11 cellular contexts compared by ENCODE assay signal in genomic region chr3:37935756-37936666, GRCh38. TPM values are rescaled to one million over a fixed set of nuclear protein-coding genes. Genes with fewer than 3 reads are reported as not detected.
A peak's percentile ranks its signal among the peaks of the same experiment; 100 is the strongest.
DNase-seq lines count a peak whose midpoint lies in the region; ATAC-seq and TF ChIP-seq lines count a peak whose summit lies in the region.
"Had no signal": no experiment of that assay in that cellular context is flagged by ENCODE, and none has a peak within 500 bp of the region (broad histone marks: within the 10 kb centered on the region; RNA-seq: fewer than 3 reads in every experiment).

No MANE protein-coding gene starts in this region.

- intact Hi-C loops in right lobe of liver (cut with DNase I) (no loop called here), upper lobe of right lung (cut with DNase I) (no loop called here)

- H3K27ac ChIP-seq in right lobe of liver (peak overlapping the region; percentile 32 to 35 (median 34)), upper lobe of right lung (peak overlapping the region; percentile 71)

- H3K4me1 ChIP-seq in right lobe of liver: peaks cover 3 to 39% (median 18%) of the 10 kb centered on the region in 4 donors
- H3K4me1 ChIP-seq in upper lobe of right lung: peaks cover 38% of the 10 kb centered on the region

- H3K4me3 ChIP-seq in right lobe of liver (no peak overlapping the region), upper lobe of right lung (no peak overlapping the region)

- ATAC-seq in right lobe of liver (peak in 2 of 4 donors; percentile 7 to 19), upper lobe of right lung (peak; percentile 89)

- 64% methylated on average over 8 of the region's 9 CpGs for WGBS in right lobe of liver (ENCODE audit: insufficient coverage, low coverage, low lambda C conversion rate, missing lambda C conversion rate)

- H3K9me3 ChIP-seq in right lobe of liver (no peaks in the 10 kb centered on the region), upper lobe of right lung (no peaks in the 10 kb centered on the region)

- H3K36me3 ChIP-seq in right lobe of liver (no peaks in the 10 kb centered on the region), upper lobe of right lung (no peaks in the 10 kb centered on the region)

- no peak for TF ChIP-seq POLR2A in right lobe of liver (IDR thresholded peaks at IDR 0.05)

- TF ChIP-seq CTCF in right lobe of liver (IDR thresholded peaks at IDR 0.05) (no peak), upper lobe of right lung (IDR thresholded peaks at IDR 0.05) (no peak)

- DNase-seq in LHCN-M2 (ENCODE audit: low read depth) (peak; percentile 99), dermis blood vessel endothelial cell (peak; percentile 87), right lobe of liver (no peak), upper lobe of right lung (no peak), Kasumi-1 (lab: John Stamatoyannopoulos, UW) (no peak), NCI-H2171 (lab: John Stamatoyannopoulos, UW) (no peak), NK-92 (lab: John Stamatoyannopoulos, UW; ENCODE audit: unreplicated experiment) (no peak), NCI-H748 treated with DMSO at 0.1 percent for 48 hours (lab: John Stamatoyannopoulos, UW) (no peak)
- DNase-seq: activated CD4-positive, alpha-beta T cell treated with anti-CD3 and anti-CD28 coated beads, Interleukin-2, amount 50 U/mL, for 48 hours; NCI-H1092 treated with DMSO at 0.1 percent for 48 hours; stimulated activated naive CD4-positive, alpha-beta T cell had no signal

- H3K27me3 ChIP-seq in right lobe of liver: no peaks in the 10 kb centered on the region
- H3K27me3 ChIP-seq in upper lobe of right lung: no peaks in the 10 kb centered on the region

RNA-seq across cellular contexts. Expression of gene VILL, which starts 54.6 kb away (rescaled TPM):
- 8.4 and 8.8 TPM in 2 replicates for total RNA-seq in LHCN-M2 (2014; rRNA removed)
- polyA plus RNA-seq in LHCN-M2 (2012): 3.0 TPM
- 8.0 and 8.7 TPM in 2 replicates for total RNA-seq in dermis blood vessel endothelial cell
- total RNA-seq in right lobe of liver: 1 to 10 TPM in 3 of 6 experiments, under 1 TPM in 3; 0.25 to 1.5 (median 0.97) TPM
- total RNA-seq in upper lobe of right lung: 8.9 TPM

Comparison
In these comparisons a context has a peak if more than half of its experiments do, and no peak if none do; other contexts are left out.
1. DNase-seq: peak in LHCN-M2 (single experiment) and dermis blood vessel endothelial cell (single experiment); none in right lobe of liver (0 of 3), upper lobe of right lung (single experiment), Kasumi-1 (0 of 2), NCI-H2171 (single experiment), NK-92 (single experiment) and NCI-H748 treated with DMSO at 0.1 percent for 48 hours (single experiment).